18 cellular contexts compared by ENCODE assay signal in genomic region chr6:84867521-84867920, GRCh38.
DNase-seq lines count a peak whose midpoint lies in the region; ATAC-seq, FAIRE-seq and TF ChIP-seq lines count a peak whose summit lies in the region.
"Had no signal": no experiment of that assay in that cellular context is flagged by ENCODE, and none has a peak within 500 bp of the region (broad histone marks: within the 10 kb centered on the region; RNA-seq: fewer than 3 reads in every experiment).

No MANE protein-coding gene starts in this region.

- no peak overlapping the region for H2BK5ac ChIP-seq in H1 (ENCODE audit: low read depth, low read length)

- TF ChIP-seq EP300 in H1 (IDR thresholded peaks at IDR 0.05; ENCODE audit: borderline replicate concordance in 1 of 2, low read depth in 2 of 2, low read length in 2 of 2): no peak

- FAIRE-seq in H1 (lab: Jason Lieb, UNC): no peak

- CTCF ChIA-PET in H1 (lab: Charles Lee; ENCODE audit: partially characterized antibody): no interaction called here
- CTCF ChIA-PET in CD4-positive, alpha-beta T cell (lab: Charles Lee): no interaction called here
- CTCF ChIA-PET in CD8-positive, alpha-beta T cell (lab: Charles Lee): no interaction called here

- WGBS in H1 (ENCODE audit: extremely low coverage in 1 of 2, insufficient coverage in 1 of 2, insufficient read length in 1 of 2, insufficient replicate concordance in 2 of 2, low coverage in 1 of 2, low lambda C conversion rate in 2 of 2, missing lambda C conversion rate in 1 of 2), 2 experiments: 84% methylated on average over 2 of the region's 2 CpGs; no CpG with 5 or more reads in 1 of the 2 experiments

- DNase-seq in AG20443 (ENCODE audit: low spot score): peak; percentile 65
- DNase-seq in LHCN-M2 (ENCODE audit: low read depth): peak; percentile 66
- DNase-seq in H1 (ENCODE audit: low read depth in 1 of 2, low spot score in 2 of 2): no peak
- DNase-seq in non-pigmented ciliary epithelial cell (ENCODE audit: low read depth): peak; percentile 55
- no peak for DNase-seq in CD4-positive, alpha-beta T cell
- no peak for DNase-seq in H7
- no peak for DNase-seq in CD8-positive, alpha-beta T cell
- DNase-seq in kidney glomerular epithelial cell (lab: John Stamatoyannopoulos, UW): no peak
- DNase-seq: central memory CD4-positive, alpha-beta T cell; GF-D8; natural killer cell; NCI-H2081; NCI-H526; PC-9; psoas muscle; uterus had no signal

- H3K4me2 ChIP-seq in H1 (ENCODE audit: insufficient read depth in 1 of 2, low read depth in 2 of 2, low read length in 2 of 2): no peak overlapping the region
- H3K4me2 ChIP-seq: PC-9 had no signal

- peak overlapping the region; percentile 33 for H2BK120ac ChIP-seq in H1 (replicated peaks; ENCODE audit: low read depth, low read length)

- H3K4me3 Mint-ChIP-seq in CD4-positive, alpha-beta T cell: no peak overlapping the region
- no peak overlapping the region for H3K4me3 Mint-ChIP-seq in CD8-positive, alpha-beta T cell
- H3K4me3 Mint-ChIP-seq: activated naive CD8-positive, alpha-beta T cell; IgD-negative memory B cell; natural killer cell had no signal

- no peak overlapping the region for H3K18ac ChIP-seq in H1 (ENCODE audit: extremely low read depth, low read length)

- no peak overlapping the region for H4K5ac ChIP-seq in H1 (ENCODE audit: insufficient read length, low read depth, low read length)

- H2AK5ac ChIP-seq in H1 (ENCODE audit: low read depth, low read length): no peak overlapping the region

- no peak overlapping the region for H3K27ac ChIP-seq in H1 (ENCODE audit: low read depth, low read length)
- H3K27ac ChIP-seq in CD4-positive, alpha-beta T cell (ENCODE audit: low read depth, low read length): no peak overlapping the region
- H3K27ac ChIP-seq in CD8-positive, alpha-beta T cell (ENCODE audit: low read depth, low read length): no peak overlapping the region
- H3K27ac ChIP-seq: PC-9, psoas muscle, uterus had no signal

- H3K23me2 ChIP-seq in H1 (ENCODE audit: low read depth, low read length): no peaks in the 10 kb centered on the region

- no peak overlapping the region for H4K8ac ChIP-seq in H1 (ENCODE audit: extremely low read depth, insufficient read depth, low read length)

- no peak overlapping the region for H3K9ac ChIP-seq in H1 (replicated peaks in 1 of 4; ENCODE audit: extremely low read depth in 1 of 4, low read depth in 3 of 4, low read length in 3 of 4)

- no peaks in the 10 kb centered on the region for H3K36me3 Mint-ChIP-seq in CD4-positive, alpha-beta T cell (ENCODE audit: low read depth)
- H3K36me3 Mint-ChIP-seq in CD8-positive, alpha-beta T cell: no peaks in the 10 kb centered on the region
- H3K36me3 Mint-ChIP-seq: activated naive CD8-positive, alpha-beta T cell; IgD-negative memory B cell; natural killer cell had no signal

- no peaks in the 10 kb centered on the region for H4K20me1 ChIP-seq in H1 (replicated peaks in 1 of 2; ENCODE audit: control insufficient read depth in 1 of 2, insufficient read depth in 2 of 2, low read length in 2 of 2)

- H2BK15ac ChIP-seq in H1 (ENCODE audit: low read length): no peak overlapping the region

- no peak for TF ChIP-seq RAD21 in H1 (IDR thresholded peaks at IDR 0.05 in 1 of 2, conservative IDR thresholded peaks at IDR 0.05 in 1 of 2; ENCODE audit: low read depth in 2 of 2, low read length in 2 of 2)

- no peaks in the 10 kb centered on the region for H3K79me2 ChIP-seq in H1 (ENCODE audit: control insufficient read depth in 1 of 2, insufficient read depth in 2 of 2, low read length in 2 of 2)

- no peak for TF ChIP-seq CTCF in H1 (IDR thresholded peaks at IDR 0.05; ENCODE audit: control extremely low read depth in 1 of 3, insufficient read depth in 1 of 3, low read depth in 1 of 3, low read length in 3 of 3)
- no peak for TF ChIP-seq CTCF in CD4-positive, alpha-beta T cell (IDR thresholded peaks at IDR 0.05)
- TF ChIP-seq CTCF in CD8-positive, alpha-beta T cell (IDR thresholded peaks at IDR 0.05): no peak

- H3K9me3 ChIP-seq in H1 (ENCODE audit: insufficient read depth in 2 of 2, low read depth in 1 of 2, low read length in 1 of 2): no peaks in the 10 kb centered on the region
- H3K9me3 ChIP-seq in CD4-positive, alpha-beta T cell (ENCODE audit: control insufficient read depth, low read length): no peaks in the 10 kb centered on the region
- no peaks in the 10 kb centered on the region for H3K9me3 ChIP-seq in CD8-positive, alpha-beta T cell (ENCODE audit: low read length)
- H3K9me3 ChIP-seq: psoas muscle, uterus had no signal

- H3K56ac ChIP-seq in H1 (replicated peaks; ENCODE audit: insufficient read length, low read depth, low read length): no peak overlapping the region

- H3K27me3 ChIP-seq in H1 (replicated peaks in 1 of 4; ENCODE audit: control insufficient read depth in 3 of 4, extremely low read depth in 1 of 4, insufficient read depth in 3 of 4, low read length in 3 of 4) (no peaks in the 10 kb centered on the region), H7 (ENCODE audit: control insufficient read depth, insufficient read depth, low read length) (no peaks in the 10 kb centered on the region; the same call in 1 of the 2 replicates)
- no peaks in the 10 kb centered on the region for H3K27me3 ChIP-seq in CD4-positive, alpha-beta T cell (ENCODE audit: control insufficient read depth, insufficient read depth, low read length)
- no peaks in the 10 kb centered on the region for H3K27me3 ChIP-seq in CD8-positive, alpha-beta T cell (ENCODE audit: insufficient read depth, low read length)
- H3K27me3 ChIP-seq: uterus had no signal

- no peaks in the 10 kb centered on the region for H3K4me1 Mint-ChIP-seq in CD4-positive, alpha-beta T cell (ENCODE audit: low read depth)
- H3K4me1 Mint-ChIP-seq in CD8-positive, alpha-beta T cell (ENCODE audit: low read depth): no peaks in the 10 kb centered on the region
- H3K4me1 Mint-ChIP-seq: IgD-negative memory B cell, natural killer cell had no signal

- no peak overlapping the region for H3K23ac ChIP-seq in H1 (ENCODE audit: insufficient read length)

- H3K14ac ChIP-seq in H1 (ENCODE audit: insufficient read length): no peak overlapping the region

- ATAC-seq in CD4-positive, alpha-beta T cell (ENCODE audit: poor library complexity): no peak
- no peak for ATAC-seq in CD8-positive, alpha-beta T cell
- ATAC-seq: natural killer cell, psoas muscle had no signal

- no peaks in the 10 kb centered on the region for H3K79me1 ChIP-seq in H1 (ENCODE audit: low read depth, low read length)

- no peak overlapping the region for H3K27ac Mint-ChIP-seq in CD4-positive, alpha-beta T cell
- no peak overlapping the region for H3K27ac Mint-ChIP-seq in CD8-positive, alpha-beta T cell
- H3K27ac Mint-ChIP-seq: activated naive CD8-positive, alpha-beta T cell; IgD-negative memory B cell; natural killer cell had no signal

- no peaks in the 10 kb centered on the region for H3K36me3 ChIP-seq in H1 (ENCODE audit: control insufficient read depth in 2 of 4, insufficient read depth in 4 of 4, low read length in 3 of 4)
- no peaks in the 10 kb centered on the region for H3K36me3 ChIP-seq in H7 (replicated peaks; ENCODE audit: control insufficient read depth, insufficient read depth, low read length)
- no peaks in the 10 kb centered on the region for H3K36me3 ChIP-seq in CD8-positive, alpha-beta T cell (ENCODE audit: insufficient read depth, low read length)

- no peak overlapping the region for H2BK20ac ChIP-seq in H1 (ENCODE audit: low read length)

- intact Hi-C loops in CD4-positive, alpha-beta T cell (cut with DNase I, micrococcal nuclease): no loop called here
- intact Hi-C loops in CD8-positive, alpha-beta T cell (cut with DNase I, micrococcal nuclease): no loop called here

- H3K4me3 ChIP-seq in H1 (ENCODE audit: extremely low read depth in 1 of 4, insufficient read depth in 2 of 4, low read depth in 3 of 4, low read length in 4 of 4): no peak overlapping the region
- H3K4me3 ChIP-seq in H7 (ENCODE audit: insufficient read depth, low read depth, low read length): no peak overlapping the region
- H3K4me3 ChIP-seq in CD8-positive, alpha-beta T cell (ENCODE audit: low read depth, low read length): no peak overlapping the region
- H3K4me3 ChIP-seq: PC-9, psoas muscle, uterus had no signal

- H4K91ac ChIP-seq in H1 (replicated peaks; ENCODE audit: insufficient read length, low read length): no peak overlapping the region

- POLR2A ChIA-PET in H1 (lab: Charles Lee; ENCODE audit: partially characterized antibody): no interaction called here
- POLR2A ChIA-PET in CD4-positive, alpha-beta T cell (lab: Charles Lee): no interaction called here
- POLR2A ChIA-PET in CD8-positive, alpha-beta T cell (lab: Charles Lee): no interaction called here

- H3K9me3 Mint-ChIP-seq in CD4-positive, alpha-beta T cell: peaks cover 3% of the 10 kb centered on the region
- no peaks in the 10 kb centered on the region for H3K9me3 Mint-ChIP-seq in CD8-positive, alpha-beta T cell

- H2AFZ ChIP-seq in H1 (ENCODE audit: low read length): no peak overlapping the region
- H2AFZ ChIP-seq: PC-9 had no signal

- no peak for TF ChIP-seq POLR2A in H1 (IDR thresholded peaks at IDR 0.05; ENCODE audit: control extremely low read depth in 1 of 2, low read depth in 2 of 2, low read length in 2 of 2)

- H3K27me3 Mint-ChIP-seq in CD4-positive, alpha-beta T cell: no peaks in the 10 kb centered on the region
- no peaks in the 10 kb centered on the region for H3K27me3 Mint-ChIP-seq in CD8-positive, alpha-beta T cell (ENCODE audit: low read depth)
- H3K27me3 Mint-ChIP-seq: activated naive CD8-positive, alpha-beta T cell; IgD-negative memory B cell had no signal

- 0 out of 7 replicates have a peak, but pooled peaks cover 0 to 2% (median 0%) of the 10 kb centered on the region in 4 experiments for H3K4me1 ChIP-seq in H1 (replicated peaks in 1 of 4; ENCODE audit: control insufficient read depth in 3 of 4, insufficient read depth in 4 of 4, low read length in 3 of 4)
- H3K4me1 ChIP-seq in CD8-positive, alpha-beta T cell (ENCODE audit: insufficient read depth, low read length): no peaks in the 10 kb centered on the region
- H3K4me1 ChIP-seq: psoas muscle, uterus had no signal

- no peak overlapping the region for H3K4ac ChIP-seq in H1 (replicated peaks; ENCODE audit: insufficient read length, low read depth, low read length)

- H2BK12ac ChIP-seq in H1 (ENCODE audit: low read depth, low read length): no peak overlapping the region

TF ChIP-seq in H1, 55 proteins besides CTCF, POLR2A, EP300 and RAD21:
- TF ChIP-seq EZH2 (IDR thresholded peaks at IDR 0.05; ENCODE audit: low read depth, low read length, severe bottlenecking) (no peak), BACH1 (IDR thresholded peaks at IDR 0.05; ENCODE audit: low read length) (no peak), YY1 (IDR thresholded peaks at IDR 0.05; ENCODE audit: low read depth, low read length) (no peak), CBX5 (IDR thresholded peaks at IDR 0.05; ENCODE audit: low read depth, low read length) (no peak), NANOG (IDR thresholded peaks at IDR 0.05; ENCODE audit: insufficient read depth, low read depth, low read length, poor library complexity, severe bottlenecking) (no peak)

Comparison
In these comparisons a context has a peak if more than half of its experiments do, and no peak if none do; other contexts are left out.
1. DNase-seq: peak in AG20443 (single experiment), LHCN-M2 (single experiment) and non-pigmented ciliary epithelial cell (single experiment); none in H1 (0 of 2), CD4-positive, alpha-beta T cell (0 of 10), H7 (single experiment), CD8-positive, alpha-beta T cell (0 of 7) and kidney glomerular epithelial cell (single experiment).